7 cellular contexts compared by ENCODE assay signal in genomic region chr4:30380404-30380998, GRCh38.
DNase-seq lines count a peak whose midpoint lies in the region; ATAC-seq and TF ChIP-seq lines count a peak whose summit lies in the region.

No MANE protein-coding gene starts in this region.

- H4K20me1 ChIP-seq in fibroblast of lung (ENCODE audit: control insufficient read depth, extremely low read depth, insufficient read depth, low read length): no peaks in the 10 kb centered on the region

- H3K79me2 ChIP-seq in fibroblast of lung (ENCODE audit: control insufficient read depth, insufficient read depth, low read length): no peaks in the 10 kb centered on the region

- no peak overlapping the region for H3K27ac ChIP-seq in fibroblast of lung (ENCODE audit: insufficient read depth, low read length)

- TF ChIP-seq CTCF in fibroblast of lung (conservative IDR thresholded peaks at IDR 0.05 in 1 of 2, IDR thresholded peaks at IDR 0.05 in 1 of 2; ENCODE audit: low read depth in 1 of 2, low read length in 2 of 2): peak; percentile 58 to 96

- no peaks in the 10 kb centered on the region for H3K4me1 ChIP-seq in fibroblast of lung (ENCODE audit: control insufficient read depth, extremely low read depth, insufficient read depth, low read length)

- ATAC-seq in GM21390 (IDR thresholded peaks at IDR 0.05; ENCODE audit: unreplicated experiment) (peak; percentile 93), HG03159 (IDR thresholded peaks at IDR 0.05; ENCODE audit: unreplicated experiment) (no peak)

- in situ Hi-C loops in KBM-7 (cut with MboI; ENCODE audit: low pct_unique_long_range_greater_than_20kb, low sequenced_read_pairs): no loop called here

- peak; percentile 39 for DNase-seq in GDM1 (lab: John Stamatoyannopoulos, UW)
- peak; percentile 54 for DNase-seq in KBM-7
- peak; percentile 71 for DNase-seq in SK-N-DZ (ENCODE audit: low spot score)
- peak; percentile 73 to 79 for DNase-seq in fibroblast of lung (ENCODE audit: low read depth in 2 of 2)
- peak; percentile 31 for DNase-seq in skeletal muscle cell (ENCODE audit: low read depth)

- H3K4me3 ChIP-seq in fibroblast of lung (replicated peaks in 1 of 4; ENCODE audit: control extremely low read depth in 1 of 4, insufficient read depth in 1 of 4, low read depth in 3 of 4, low read length in 4 of 4) (no peak overlapping the region), skeletal muscle cell (ENCODE audit: low read depth, low read length) (no peak overlapping the region)

- H3K9me3 ChIP-seq in fibroblast of lung (ENCODE audit: control insufficient read depth, insufficient read depth, low read depth, low read length): no peaks in the 10 kb centered on the region

- H3K4me2 ChIP-seq in fibroblast of lung (ENCODE audit: extremely low read depth, insufficient read depth, low read length): no peak overlapping the region

- no peak overlapping the region for H3K9ac ChIP-seq in fibroblast of lung (ENCODE audit: insufficient read depth, low read length)

- H2AFZ ChIP-seq in fibroblast of lung (ENCODE audit: low read length): no peak overlapping the region

- no peaks in the 10 kb centered on the region for H3K36me3 ChIP-seq in fibroblast of lung (ENCODE audit: control insufficient read depth, insufficient read depth, low read length)

- H3K27me3 ChIP-seq in fibroblast of lung (ENCODE audit: control insufficient read depth, insufficient read depth, low read length): no peaks in the 10 kb centered on the region
